Comparison of ENCODE assay signal across 38 cellular contexts in genomic region chr11:40316171-40316570, GRCh38.
"Had no signal": no experiment of that assay in that cellular context is flagged by ENCODE, and none has a peak within 500 bp of the region (broad histone marks: within the 10 kb centered on the region; RNA-seq: fewer than 3 reads in every experiment).

No MANE protein-coding gene starts in this region.

- H3K36me3 Mint-ChIP-seq: activated CD4-positive, alpha-beta memory T cell treated with anti-CD3 and anti-CD28 coated beads for 36 hours; activated naive CD8-positive, alpha-beta T cell treated with anti-CD3 and anti-CD28 coated beads for 36 hours had no signal

- H3K4me1 Mint-ChIP-seq: activated B cell treated with CpG ODN at 0.5 μM for 24 hours; activated CD4-positive, alpha-beta T cell treated with anti-CD3 and anti-CD28 coated beads, Interleukin-2, amount 10 ng/mL, durations not matched to agents 24 days and 14 days; activated naive CD8-positive, alpha-beta T cell treated with anti-CD3 and anti-CD28 coated beads for 36 hours; activated T-helper 17 cell treated with anti-CD3 and anti-CD28 coated beads, Interleukin-2, amount 50 U/mL, for 72 hours; central memory CD8-positive, alpha-beta T cell had no signal

- H3K27me3 ChIP-seq: adrenal gland, body of pancreas, brain microvascular endothelial cell, breast epithelium, cardiac muscle cell had no signal

- H3K27ac ChIP-seq: adrenal gland, body of pancreas, brain microvascular endothelial cell, breast epithelium, cardiac muscle cell, VCaP had no signal

- DNase-seq: activated B cell treated with CpG ODN at 0.5 μM for 24 hours; activated CD4-positive, alpha-beta memory T cell treated with anti-CD3 and anti-CD28 coated beads for 36 hours; activated CD4-positive, alpha-beta T cell treated with anti-CD3 and anti-CD28 coated beads for 4 hours; activated CD4-positive, alpha-beta T cell treated with anti-CD3 and anti-CD28 coated beads, Interleukin-2, amount 10 ng/mL, durations not matched to agents 24 days and 14 days; activated CD4-positive, alpha-beta T cell treated with anti-CD3 and anti-CD28 coated beads, Interleukin-2, amount 50 U/mL, for 1 hour; activated CD4-positive, alpha-beta T cell treated with anti-CD3 and anti-CD28 coated beads, Interleukin-2, amount 50 U/mL, for 4 hours; activated CD4-positive, CD25-positive, alpha-beta regulatory T cell treated with anti-CD3 and anti-CD28 coated beads, Interleukin-2, amount 50 U/mL, for 72 hours; activated CD8-positive, alpha-beta memory T cell treated with anti-CD3 and anti-CD28 coated beads, Interleukin-2, amount 50 U/mL, for 4 hours; activated CD8-positive, alpha-beta T cell treated with anti-CD3 and anti-CD28 coated beads for 36 hours; activated effector memory CD4-positive, alpha-beta T cell treated with anti-CD3 and anti-CD28 coated beads, Interleukin-2, amount 50 U/mL, for 16 hours; activated gamma-delta T cell treated with Interleukin-2 at 50 U/mL for 16 hours; activated naive CD4-positive, alpha-beta T cell; activated naive CD4-positive, alpha-beta T cell treated with anti-CD3 and anti-CD28 coated beads for 36 hours; activated naive CD4-positive, alpha-beta T cell treated with anti-CD3 and anti-CD28 coated beads, Interleukin-2, amount 50 U/mL, for 16 hours; activated naive CD8-positive, alpha-beta T cell treated with anti-CD3 and anti-CD28 coated beads for 36 hours; activated T-cell treated with anti-CD3 and anti-CD28 coated beads for 4 hours; activated T-cell treated with anti-CD3 and anti-CD28 coated beads, Interleukin-2, amount 50 U/mL, for 1 hour; activated T-cell treated with anti-CD3 and anti-CD28 coated beads, Interleukin-2, amount 50 U/mL, for 4 hours; activated T-cell treated with anti-CD3 and anti-CD28 coated beads, Interleukin-2, amount 50 U/mL, for 72 hours; adrenal gland; amniotic stem cell; aorta; body of pancreas; brain microvascular endothelial cell; caudate nucleus; cerebellar nuclear complex; T-helper 1 cell; T-helper 2 cell; T-helper 9 cell had no signal

- H3K27me3 Mint-ChIP-seq: activated B cell treated with CpG ODN at 0.5 μM for 24 hours; activated CD4-positive, alpha-beta memory T cell treated with anti-CD3 and anti-CD28 coated beads for 36 hours; activated CD4-positive, alpha-beta T cell treated with anti-CD3 and anti-CD28 coated beads, Interleukin-2, amount 10 ng/mL, durations not matched to agents 24 days and 14 days; activated CD8-positive, alpha-beta T cell treated with anti-CD3 and anti-CD28 coated beads for 36 hours; activated naive CD8-positive, alpha-beta T cell treated with anti-CD3 and anti-CD28 coated beads for 36 hours; activated T-helper 17 cell treated with anti-CD3 and anti-CD28 coated beads, Interleukin-2, amount 50 U/mL, for 72 hours; central memory CD8-positive, alpha-beta T cell had no signal

- H3K36me3 ChIP-seq: adrenal gland, brain microvascular endothelial cell, breast epithelium, cardiac muscle cell had no signal

- H3K4me3 ChIP-seq: adrenal gland, body of pancreas, breast epithelium, cardiac muscle cell had no signal

- H3K4me1 ChIP-seq: adrenal gland, body of pancreas, breast epithelium had no signal

- ATAC-seq: activated CD8-positive, alpha-beta T cell treated with anti-CD3 and anti-CD28 coated beads for 36 hours; activated naive CD4-positive, alpha-beta T cell treated with anti-CD3 and anti-CD28 coated beads, Interleukin-2, amount 50 U/mL, for 72 hours; activated T-cell treated with anti-CD3 and anti-CD28 coated beads, Interleukin-2, amount 50 U/mL, for 4 hours; activated T-cell treated with anti-CD3 and anti-CD28 coated beads, Interleukin-2, amount 50 U/mL, for 72 hours; activated T-helper 17 cell treated with anti-CD3 and anti-CD28 coated beads, Interleukin-2, amount 50 U/mL, for 72 hours; body of pancreas had no signal

- H3K9me3 ChIP-seq: body of pancreas, breast epithelium had no signal

- H3K9me3 Mint-ChIP-seq: activated T-helper 1 cell treated with anti-CD3 and anti-CD28 coated beads, Interleukin-12 subunit alpha, Interleukin-12 subunit beta, Interleukin-2, Interleukin-4 antibody, amounts not matched to agents 30 ng/mL and 10 ng/mL and 1 ng/mL, durations not matched to agents 14 hours and 24 hours and 36 hours had no signal

- H3K4me3 Mint-ChIP-seq: activated B cell treated with CpG ODN at 0.5 μM for 24 hours; activated CD4-positive, alpha-beta memory T cell treated with anti-CD3 and anti-CD28 coated beads for 36 hours; activated CD4-positive, alpha-beta T cell treated with anti-CD3 and anti-CD28 coated beads, Interleukin-2, amount 10 ng/mL, durations not matched to agents 24 days and 14 days; activated CD8-positive, alpha-beta T cell treated with anti-CD3 and anti-CD28 coated beads for 36 hours; activated naive CD4-positive, alpha-beta T cell treated with anti-CD3 and anti-CD28 coated beads for 36 hours; activated naive CD8-positive, alpha-beta T cell treated with anti-CD3 and anti-CD28 coated beads for 36 hours; activated T-cell treated with anti-CD3 and anti-CD28 coated beads, Interleukin-2, amount 50 U/mL, for 4 hours; activated T-cell treated with anti-CD3 and anti-CD28 coated beads, Interleukin-2, amount 50 U/mL, for 72 hours; activated T-helper 1 cell treated with anti-CD3 and anti-CD28 coated beads, Interleukin-12 subunit alpha, Interleukin-12 subunit beta, Interleukin-2, Interleukin-4 antibody, amounts not matched to agents 30 ng/mL and 10 ng/mL and 1 ng/mL, durations not matched to agents 14 hours and 24 hours and 36 hours; activated T-helper 17 cell treated with anti-CD3 and anti-CD28 coated beads, Interleukin-2, amount 50 U/mL, for 72 hours; central memory CD8-positive, alpha-beta T cell; T-helper 1 cell treated with Interleukin-12 subunit alpha and Interleukin-12 subunit beta and Interleukin-4 antibody, amounts not matched to agents 30 μg/mL and 1 μg/mL, for 36 hours; T-helper 2 cell treated with Interferon-gamma antibody and Interleukin-4, amounts not matched to agents 5 μg/mL and 100 μg/mL, for 36 hours had no signal

- H3K27ac Mint-ChIP-seq: activated B cell treated with CpG ODN at 0.5 μM for 24 hours; activated CD4-positive, alpha-beta memory T cell treated with anti-CD3 and anti-CD28 coated beads for 36 hours; activated CD4-positive, alpha-beta T cell treated with anti-CD3 and anti-CD28 coated beads, Interleukin-2, amount 10 ng/mL, durations not matched to agents 24 days and 14 days; activated CD8-positive, alpha-beta T cell treated with anti-CD3 and anti-CD28 coated beads for 36 hours; activated naive CD4-positive, alpha-beta T cell treated with anti-CD3 and anti-CD28 coated beads for 36 hours; activated naive CD4-positive, alpha-beta T cell treated with anti-CD3 and anti-CD28 coated beads, Interleukin-2, amount 50 U/mL, for 72 hours; activated naive CD8-positive, alpha-beta T cell treated with anti-CD3 and anti-CD28 coated beads for 36 hours; activated T-cell treated with anti-CD3 and anti-CD28 coated beads, Interleukin-2, amount 50 U/mL, for 72 hours; activated T-helper 1 cell treated with anti-CD3 and anti-CD28 coated beads, Interleukin-12 subunit alpha, Interleukin-12 subunit beta, Interleukin-2, Interleukin-4 antibody, amounts not matched to agents 30 ng/mL and 10 ng/mL and 1 ng/mL, durations not matched to agents 14 hours and 24 hours and 36 hours; activated T-helper 17 cell treated with anti-CD3 and anti-CD28 coated beads, Interleukin-2, amount 50 U/mL, for 72 hours; T-helper 1 cell treated with Interleukin-12 subunit alpha and Interleukin-12 subunit beta and Interleukin-4 antibody, amounts not matched to agents 30 μg/mL and 1 μg/mL, for 36 hours; T-helper 2 cell treated with Interferon-gamma antibody and Interleukin-4, amounts not matched to agents 5 μg/mL and 100 μg/mL, for 36 hours had no signal
